Comparison of ENCODE assay signal across 17 cellular contexts in genomic region chr19:37920591-37921450, GRCh38. TPM values are rescaled to one million over a fixed set of nuclear protein-coding genes. Genes with fewer than 3 reads are reported as not detected.
DNase-seq lines count a peak whose midpoint lies in the region; ATAC-seq and TF ChIP-seq lines count a peak whose summit lies in the region.
"Had no signal": no experiment of that assay in that cellular context is flagged by ENCODE, and none has a peak within 500 bp of the region (broad histone marks: within the 10 kb centered on the region; RNA-seq: fewer than 3 reads in every experiment).

No MANE protein-coding gene starts in this region.

- no peak overlapping the region for H3K14ac ChIP-seq in H9 (ENCODE audit: insufficient read depth, low read length)

- no peak overlapping the region for H3K4me2 ChIP-seq in H9 (ENCODE audit: insufficient read depth, insufficient read length, low read length)

- H3K4me1 Mint-ChIP-seq in H9, result peaks cover 11 to 12% of the 10 kb centered on the region in 2 experiments
- peaks cover 18% of the 10 kb centered on the region for H3K4me1 Mint-ChIP-seq in central memory CD8-positive, alpha-beta T cell
- H3K4me1 Mint-ChIP-seq in osteocyte (ENCODE audit: unreplicated experiment), result peaks cover 8% of the 10 kb centered on the region

- H3K4ac ChIP-seq in H9 (ENCODE audit: low read depth, low read length), result no peak overlapping the region

- no peak overlapping the region for H4K5ac ChIP-seq in H9 (ENCODE audit: insufficient read length, low read depth, low read length)

- H3K36me3 Mint-ChIP-seq in H9 (ENCODE audit: insufficient read depth in 1 of 3, low read depth in 3 of 3), result peaks cover 19 to 26% (median 26%) of the 10 kb centered on the region in 3 experiments
- H3K36me3 Mint-ChIP-seq in central memory CD8-positive, alpha-beta T cell (ENCODE audit: insufficient read depth), result peaks cover 7% of the 10 kb centered on the region
- H3K36me3 Mint-ChIP-seq in osteocyte (ENCODE audit: unreplicated experiment), result peaks cover 6% of the 10 kb centered on the region

- TF ChIP-seq CTCF in H9 (conservative IDR thresholded peaks at IDR 0.05), result no peak
- TF ChIP-seq CTCF in osteocyte (IDR thresholded peaks at IDR 0.05), result no peak

- no peak overlapping the region for H3K23ac ChIP-seq in H9 (ENCODE audit: insufficient read length, low read depth, low read length)

- H3K4me3 Mint-ChIP-seq in H9, result peak overlapping the region in 1 of 2 experiments; percentile 31; a peak in 1 of 5 replicates
- H3K4me3 Mint-ChIP-seq in central memory CD8-positive, alpha-beta T cell, result no peak overlapping the region
- H3K4me3 Mint-ChIP-seq in osteocyte (ENCODE audit: unreplicated experiment), result no peak overlapping the region
- H3K4me3 Mint-ChIP-seq: CD14-positive monocyte had no signal

- no peak overlapping the region for H2AFZ ChIP-seq in H9 (ENCODE audit: low read length)

- H4K8ac ChIP-seq in H9 (replicated peaks; ENCODE audit: insufficient read length, low read depth, low read length), result no peak overlapping the region

- H3K18ac ChIP-seq in H9 (ENCODE audit: insufficient read length, low read depth, low read length), result no peak overlapping the region

- H3T11ph ChIP-seq in H9 (ENCODE audit: low read length), result no peak overlapping the region

- H2BK20ac ChIP-seq in H9 (ENCODE audit: low read depth, low read length, poor library complexity, severe bottlenecking), result no peak overlapping the region

- H2BK12ac ChIP-seq in H9 (ENCODE audit: insufficient read length, low read depth, low read length), result no peak overlapping the region

- no peak overlapping the region for H3K56ac ChIP-seq in H9 (ENCODE audit: insufficient read length, low read depth, low read length)

- no peaks in the 10 kb centered on the region for H3K79me1 ChIP-seq in H9 (ENCODE audit: insufficient read depth, low read depth, low read length, poor library complexity, severe bottlenecking)

- H3K23me2 ChIP-seq in H9 (ENCODE audit: insufficient read length, low read depth, low read length, poor library complexity, severe bottlenecking), result no peaks in the 10 kb centered on the region

- no peaks in the 10 kb centered on the region for H3K9me3 ChIP-seq in H9 (ENCODE audit: control insufficient read depth, low read depth, low read length)
- H3K9me3 ChIP-seq: body of pancreas, gastrocnemius medialis, MG63, mucosa of descending colon had no signal

- no peaks in the 10 kb centered on the region for H3K4me1 ChIP-seq in H9 (ENCODE audit: insufficient read depth, low read length)
- H3K4me1 ChIP-seq: gastrocnemius medialis had no signal

- H3K27ac ChIP-seq in H9 (ENCODE audit: insufficient read length, low read depth, low read length), result no peak overlapping the region
- H3K27ac ChIP-seq: gastrocnemius medialis had no signal

- DNase-seq in DMS53 (lab: John Stamatoyannopoulos, UW) (peak; percentile 79), H9 (no peak), osteocyte (ENCODE audit: extremely low spot score, unreplicated experiment) (no peak), left lobe of liver (ENCODE audit: low spot score) (no peak), ACHN (no peak), epidermal melanocyte (ENCODE audit: insufficient read length, low spot score) (no peak)
- DNase-seq in central memory CD8-positive, alpha-beta T cell (ENCODE audit: low spot score in 2 of 2), result no peak
- DNase-seq: gastrocnemius medialis; MG63; mucosa of descending colon; NCI-H446; stimulated activated CD4-positive, alpha-beta T cell treated with anti-CD3 and anti-CD28 coated beads, Interleukin-2, amount 100 ng/mL, for 24 hours; T-helper 2 cell had no signal

- H2AK5ac ChIP-seq in H9 (ENCODE audit: insufficient read length, low read length), result no peak overlapping the region

- no peak overlapping the region for H2BK15ac ChIP-seq in H9 (ENCODE audit: low read depth, low read length)

- H3K27me3 Mint-ChIP-seq in H9 (ENCODE audit: low read depth) (no peaks in the 10 kb centered on the region), osteocyte (ENCODE audit: unreplicated experiment) (no peaks in the 10 kb centered on the region)
- H3K27me3 Mint-ChIP-seq in central memory CD8-positive, alpha-beta T cell, result no peaks in the 10 kb centered on the region

- no peak overlapping the region for H4K91ac ChIP-seq in H9 (ENCODE audit: insufficient read length, low read depth, low read length)

- no peak for ATAC-seq in central memory CD8-positive, alpha-beta T cell (replicated peaks; ENCODE audit: extremely low read depth, poor library complexity, severe bottlenecking)
- ATAC-seq in left lobe of liver, result no peak
- ATAC-seq in HG03280 (IDR thresholded peaks at IDR 0.05; ENCODE audit: unreplicated experiment), result no peak
- ATAC-seq: body of pancreas, gastrocnemius medialis, mucosa of descending colon had no signal

- H3K9ac ChIP-seq in H9 (ENCODE audit: extremely low read depth, insufficient read length, low read length), result no peak overlapping the region

- H3K79me2 ChIP-seq in H9 (ENCODE audit: insufficient read depth, low read length), result peaks cover 7% of the 10 kb centered on the region; the same call in 1 of the 2 replicates

- in situ Hi-C loops in ACHN (cut with HindIII; ENCODE audit: low pct_ligation_motif_present, low pct_unique_long_range_greater_than_20kb, low sequenced_read_pairs), result no loop called here

- no CpG with 5 or more reads among the region's 23 CpGs for WGBS in H9 (ENCODE audit: extremely low coverage, insufficient read length, low lambda C conversion rate)

- H2BK5ac ChIP-seq in H9 (ENCODE audit: insufficient read length, low read length), result no peak overlapping the region

- H3K27me3 ChIP-seq in H9 (ENCODE audit: insufficient read depth, low read length), result no peaks in the 10 kb centered on the region
- H3K27me3 ChIP-seq: body of pancreas, gastrocnemius medialis, MG63 had no signal

- H3K27ac Mint-ChIP-seq in H9, result peak overlapping the region; percentile 67 to 94 (median 68); a peak in 4 of 7 replicates
- H3K27ac Mint-ChIP-seq in central memory CD8-positive, alpha-beta T cell (ENCODE audit: low read depth), result peak overlapping the region; percentile 65
- peak overlapping the region; percentile 50 for H3K27ac Mint-ChIP-seq in osteocyte (ENCODE audit: unreplicated experiment)

- no peak overlapping the region for H2BK120ac ChIP-seq in H9 (ENCODE audit: low read depth, low read length, poor library complexity, severe bottlenecking)

- H3K9me3 Mint-ChIP-seq in H9, result no peaks in the 10 kb centered on the region; a peak in 1 of 5 replicates
- no peaks in the 10 kb centered on the region for H3K9me3 Mint-ChIP-seq in central memory CD8-positive, alpha-beta T cell
- H3K9me3 Mint-ChIP-seq in osteocyte (ENCODE audit: unreplicated experiment), result peaks cover 3% of the 10 kb centered on the region

- H4K20me1 ChIP-seq in H9 (ENCODE audit: control insufficient read depth, insufficient read depth, insufficient read length), result no peaks in the 10 kb centered on the region

RNA-seq across cellular contexts. Expression of gene SIPA1L3, which starts 13.8 kb away (rescaled TPM):
- total RNA-seq in H9 (2021), result 40.1 and 41.9 TPM in 2 replicates
- total RNA-seq in osteocyte, result 27.1 and 33.8 TPM in 2 replicates
- total RNA-seq in left lobe of liver, result 12.9 TPM

RNA-seq across cellular contexts. Expression of gene WDR87, which starts 14.4 kb away (rescaled TPM):
- total RNA-seq in H9 (2021), result not detected in 2 replicates
- not detected in 2 replicates for total RNA-seq in osteocyte
- not detected for total RNA-seq in left lobe of liver
- total RNA-seq: body of pancreas, gastrocnemius medialis, mucosa of descending colon, RPMI7951 had no signal
